In genomic region chr9:18821794-18822193, GRCh38 we compare ENCODE assay signal across 14 cellular contexts.
DNase-seq lines count a peak whose midpoint lies in the region; ATAC-seq lines count a peak whose summit lies in the region.
"Had no signal": no experiment of that assay in that cellular context is flagged by ENCODE, and none has a peak within 500 bp of the region (broad histone marks: within the 10 kb centered on the region; RNA-seq: fewer than 3 reads in every experiment).

No MANE protein-coding gene starts in this region.

- peaks cover 9 to 27% (median 17%) of the 10 kb centered on the region in 7 donors for H3K4me1 Mint-ChIP-seq in naive thymus-derived CD4-positive, alpha-beta T cell

- H3K9me3 Mint-ChIP-seq in naive thymus-derived CD4-positive, alpha-beta T cell = no peaks in the 10 kb centered on the region

- intact Hi-C loops in naive thymus-derived CD4-positive, alpha-beta T cell (cut with micrococcal nuclease) = no loop called here
- intact Hi-C loops in right cardiac atrium (cut with DNase I) = no loop called here

- H3K27ac Mint-ChIP-seq in naive thymus-derived CD4-positive, alpha-beta T cell = no peak overlapping the region

- H3K4me3 ChIP-seq in NT2/D1 (ENCODE audit: insufficient read length, low read depth) (no peak overlapping the region), SJCRH30 (no peak overlapping the region), right cardiac atrium (ENCODE audit: low read length) (no peak overlapping the region)
- H3K4me3 ChIP-seq in naive thymus-derived CD4-positive, alpha-beta T cell (ENCODE audit: low read length) = no peak overlapping the region
- H3K4me3 ChIP-seq: BLaER1 had no signal

- POLR2A ChIA-PET in naive thymus-derived CD4-positive, alpha-beta T cell (lab: Charles Lee) = no interaction called here

- H3K36me3 ChIP-seq in NT2/D1 (ENCODE audit: insufficient read depth, insufficient read length, low read length) (no peaks in the 10 kb centered on the region), SJCRH30 (no peaks in the 10 kb centered on the region)
- no peaks in the 10 kb centered on the region for H3K36me3 ChIP-seq in naive thymus-derived CD4-positive, alpha-beta T cell (ENCODE audit: control insufficient read depth in 2 of 3, insufficient read depth in 3 of 3, low read length in 3 of 3)
- H3K36me3 ChIP-seq: BLaER1 had no signal

- ATAC-seq in naive thymus-derived CD4-positive, alpha-beta T cell = no peak
- ATAC-seq in right cardiac atrium = no peak
- ATAC-seq: Right ventricle myocardium inferior; stimulated activated naive CD8-positive, alpha-beta T cell treated with anti-CD3 and anti-CD28 coated beads, Interleukin-15, Interleukin-2, amounts not matched to agents 100 U/mL and 50 U/mL, for 24 hours had no signal

- H3K9ac ChIP-seq in NT2/D1 (ENCODE audit: insufficient read length, low read depth) = no peak overlapping the region
- H3K9ac ChIP-seq: BLaER1 had no signal

- CTCF ChIA-PET in naive thymus-derived CD4-positive, alpha-beta T cell (lab: Charles Lee) = no interaction called here

- DNase-seq in COLO668 (lab: John Stamatoyannopoulos, UW; ENCODE audit: unreplicated experiment) (peak; percentile 18), HT1080 (ENCODE audit: low read depth) (peak; percentile 36), NT2/D1 (ENCODE audit: low read depth, low spot score) (peak; percentile 20), iPS-NIHi11 (ENCODE audit: low spot score) (peak; percentile 33), SJCRH30 (no peak), right cardiac atrium (no peak)
- no peak for DNase-seq in stimulated activated CD4-positive, alpha-beta T cell treated with anti-CD3 and anti-CD28 coated beads, Interleukin-12 subunit alpha, Interleukin-12 subunit beta, amount 100 ng/mL, for 4 hours
- no peak for DNase-seq in naive thymus-derived CD4-positive, alpha-beta T cell
- DNase-seq: glutamatergic neuron; stimulated activated CD4-positive, alpha-beta T cell treated with anti-CD3 and anti-CD28 coated beads, Interleukin-4, amount 100 ng/mL, for 24 hours; stimulated activated naive CD8-positive, alpha-beta T cell treated with anti-CD3 and anti-CD28 coated beads, Interleukin-15, Interleukin-2, amounts not matched to agents 100 U/mL and 50 U/mL, for 24 hours had no signal

- WGBS in right cardiac atrium = 78% methylated on average over 3 of the region's 3 CpGs

- no peaks in the 10 kb centered on the region for H3K27me3 ChIP-seq in NT2/D1 (ENCODE audit: insufficient read depth, insufficient read length)
- no peaks in the 10 kb centered on the region for H3K27me3 ChIP-seq in SJCRH30
- H3K27me3 ChIP-seq in naive thymus-derived CD4-positive, alpha-beta T cell (ENCODE audit: control insufficient read depth in 2 of 2, insufficient read depth in 2 of 2, low read length in 2 of 2) = no peaks in the 10 kb centered on the region
- no peaks in the 10 kb centered on the region for H3K27me3 ChIP-seq in right cardiac atrium (ENCODE audit: control insufficient read depth, insufficient read depth)
- H3K27me3 ChIP-seq: BLaER1 had no signal

- H3K27ac ChIP-seq in SJCRH30 (no peak overlapping the region), right cardiac atrium (ENCODE audit: low read length) (no peak overlapping the region)
- H3K27ac ChIP-seq in naive thymus-derived CD4-positive, alpha-beta T cell (ENCODE audit: low read depth, low read length) = no peak overlapping the region
- H3K27ac ChIP-seq: BLaER1 had no signal

- H3K27me3 Mint-ChIP-seq in naive thymus-derived CD4-positive, alpha-beta T cell = peaks cover 0 to 4% (median 0%) of the 10 kb centered on the region in 5 donors
- H3K27me3 Mint-ChIP-seq: progenitor cell of endocrine pancreas had no signal

- H3K4me3 Mint-ChIP-seq in naive thymus-derived CD4-positive, alpha-beta T cell = no peak overlapping the region

- no peaks in the 10 kb centered on the region for H3K36me3 Mint-ChIP-seq in naive thymus-derived CD4-positive, alpha-beta T cell

- H3K4me1 ChIP-seq in NT2/D1 (ENCODE audit: insufficient read depth, insufficient read length) (peaks cover 2% of the 10 kb centered on the region), SJCRH30 (no peaks in the 10 kb centered on the region), right cardiac atrium (ENCODE audit: control insufficient read depth, insufficient read depth, low read length) (peaks cover 5% of the 10 kb centered on the region)
- peaks cover 0 to 8% of the 10 kb centered on the region in 2 donors for H3K4me1 ChIP-seq in naive thymus-derived CD4-positive, alpha-beta T cell (ENCODE audit: control insufficient read depth in 2 of 2, insufficient read depth in 2 of 2, low read length in 2 of 2)

- H3K9me3 ChIP-seq in NT2/D1 (ENCODE audit: insufficient read depth, low read length) (no peaks in the 10 kb centered on the region), SJCRH30 (replicated peaks) (no peaks in the 10 kb centered on the region), right cardiac atrium (ENCODE audit: control insufficient read depth, low read length) (no peaks in the 10 kb centered on the region)
- H3K9me3 ChIP-seq in naive thymus-derived CD4-positive, alpha-beta T cell (ENCODE audit: control insufficient read depth in 2 of 3, low read length in 3 of 3) = no peaks in the 10 kb centered on the region
- H3K9me3 ChIP-seq: BLaER1 had no signal

Comparison
In these comparisons a context has a peak if more than half of its experiments do, and no peak if none do; other contexts are left out.
1. DNase-seq: peak in COLO668 (single experiment), HT1080 (single experiment), NT2/D1 (single experiment) and iPS-NIHi11 (single experiment); none in SJCRH30 (0 of 2), stimulated activated CD4-positive, alpha-beta T cell treated with anti-CD3 and anti-CD28 coated beads, Interleukin-12 subunit alpha, Interleukin-12 subunit beta, amount 100 ng/mL, for 4 hours (single experiment), naive thymus-derived CD4-positive, alpha-beta T cell (0 of 9) and right cardiac atrium (0 of 3).